30 cellular contexts compared by ENCODE assay signal in the genomic region with DNA sequence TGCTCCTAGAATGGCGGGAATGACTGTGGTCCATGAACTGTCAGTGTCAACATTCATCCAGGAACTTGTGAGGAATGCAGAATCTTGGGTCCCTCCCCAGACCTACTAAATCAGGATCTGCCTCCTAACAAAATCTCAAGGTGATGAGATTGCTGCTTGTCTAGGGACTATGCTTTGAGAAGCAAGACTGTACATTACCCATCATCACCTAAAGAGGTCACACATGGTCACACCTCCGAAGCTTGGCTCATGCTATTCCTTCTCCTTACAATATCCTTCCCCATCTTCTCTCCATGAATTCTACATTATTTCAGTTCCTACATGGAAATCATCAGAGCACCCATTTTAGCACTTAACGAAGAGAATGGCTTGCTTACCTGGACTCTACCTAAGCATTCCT.
"Had no signal": no experiment of that assay in that cellular context is flagged by ENCODE, and none has a peak within 500 bp of the region (broad histone marks: within the 10 kb centered on the region; RNA-seq: fewer than 3 reads in every experiment).

No MANE protein-coding gene starts in this region.

- ATAC-seq: naive thymus-derived CD4-positive, alpha-beta T cell; natural killer cell; psoas muscle; right cardiac atrium; right lobe of liver; stimulated activated effector memory CD8-positive, alpha-beta T cell treated with anti-CD3 and anti-CD28 coated beads, Interleukin-12 subunit alpha, Interleukin-12 subunit beta, amount 100 ng/mL, for 72 hours; stimulated activated naive B cell treated with anti-CD40 and anti-IgM and Interleukin-4, amounts not matched to agents 10 μg/mL and 1 μg/mL and 100 μg/mL, for 72 hours; upper lobe of right lung had no signal

- H2AFZ ChIP-seq: neural progenitor cell, parathyroid adenoma had no signal

- H3K27ac ChIP-seq: neural progenitor cell, ovary, parathyroid adenoma, psoas muscle, right lobe of liver, skin epidermis, spleen, stomach, testis, tibial artery, transverse colon, upper lobe of right lung, uterus had no signal

- H3K4me3 Mint-ChIP-seq: naive thymus-derived CD4-positive, alpha-beta T cell; natural killer cell; nephron; neural progenitor cell; stimulated activated effector memory CD8-positive, alpha-beta T cell treated with anti-CD3 and anti-CD28 coated beads, Interleukin-12 subunit alpha, Interleukin-12 subunit beta, amount 100 ng/mL, for 72 hours; stimulated activated naive B cell treated with anti-CD40 and anti-IgM and Interleukin-4, amounts not matched to agents 10 μg/mL and 1 μg/mL and 100 μg/mL, for 72 hours; stimulated activated naive CD8-positive, alpha-beta T cell treated with anti-CD3 and anti-CD28 coated beads, Interleukin-15, Interleukin-2, amounts not matched to agents 100 ng/mL and 50 ng/mL, for 24 hours; type B pancreatic cell had no signal

- H3K4me1 ChIP-seq: neural progenitor cell, parathyroid adenoma, psoas muscle, right lobe of liver, spleen, stomach, testis, tibial artery, transverse colon, upper lobe of right lung, uterus had no signal

- H3K4me1 Mint-ChIP-seq: natural killer cell; stimulated activated effector memory CD8-positive, alpha-beta T cell treated with anti-CD3 and anti-CD28 coated beads, Interleukin-12 subunit alpha, Interleukin-12 subunit beta, amount 100 ng/mL, for 72 hours had no signal

- H3K36me3 Mint-ChIP-seq: naive thymus-derived CD4-positive, alpha-beta T cell; natural killer cell; neural progenitor cell; stimulated activated effector memory CD8-positive, alpha-beta T cell treated with anti-CD3 and anti-CD28 coated beads, Interleukin-12 subunit alpha, Interleukin-12 subunit beta, amount 100 ng/mL, for 72 hours; stimulated activated naive B cell treated with anti-CD40 and anti-IgM and Interleukin-4, amounts not matched to agents 10 μg/mL and 1 μg/mL and 100 μg/mL, for 72 hours; type B pancreatic cell had no signal

- H3K27me3 ChIP-seq: neural progenitor cell, ovary, right lobe of liver, spleen, stomach, testis, transverse colon, upper lobe of right lung, uterus had no signal

- H3K27ac Mint-ChIP-seq: naive thymus-derived CD4-positive, alpha-beta T cell; natural killer cell; nephron; neural progenitor cell; progenitor cell of endocrine pancreas; stimulated activated naive B cell treated with anti-CD40 and anti-IgM and Interleukin-4, amounts not matched to agents 10 μg/mL and 1 μg/mL and 100 μg/mL, for 72 hours; stimulated activated naive CD8-positive, alpha-beta T cell treated with anti-CD3 and anti-CD28 coated beads, Interleukin-15, Interleukin-2, amounts not matched to agents 100 ng/mL and 50 ng/mL, for 24 hours; type B pancreatic cell had no signal

- H3K27me3 Mint-ChIP-seq: stimulated activated naive B cell treated with anti-CD40 and anti-IgM and Interleukin-4, amounts not matched to agents 10 μg/mL and 1 μg/mL and 100 μg/mL, for 72 hours; stimulated activated naive CD8-positive, alpha-beta T cell treated with anti-CD3 and anti-CD28 coated beads, Interleukin-15, Interleukin-2, amounts not matched to agents 100 ng/mL and 50 ng/mL, for 24 hours; type B pancreatic cell had no signal

- H3K9me3 ChIP-seq: ovary, psoas muscle, right lobe of liver, spleen, stomach, testis, tibial artery, transverse colon, upper lobe of right lung, uterus had no signal

- DNase-seq: naive thymus-derived CD4-positive, alpha-beta T cell; natural killer cell; occipital lobe; ovary; posterior cingulate gyrus; psoas muscle; right cardiac atrium; right lobe of liver; spleen; stimulated activated CD4-positive, alpha-beta T cell treated with anti-CD3 and anti-CD28 coated beads, Interleukin-12 subunit alpha, Interleukin-12 subunit beta, amount 100 ng/mL, for 4 hours; stimulated activated CD4-positive, alpha-beta T cell treated with anti-CD3 and anti-CD28 coated beads, Interleukin-1b, Interleukin-23, amount 100 ng/mL, for 48 hours; stimulated activated CD4-positive, alpha-beta T cell treated with anti-CD3 and anti-CD28 coated beads, Interleukin-4, amount 100 ng/mL, for 1 hour; stimulated activated CD4-positive, alpha-beta T cell treated with anti-CD3 and anti-CD28 coated beads, Interleukin-4, amount 100 ng/mL, for 4 hours; stimulated activated naive B cell treated with anti-CD40 and anti-IgM and Interleukin-4, amounts not matched to agents 10 μg/mL and 1 μg/mL and 100 μg/mL, for 72 hours; stimulated activated naive CD4-positive, alpha-beta T cell treated with Interleukin-2 at 50 U/mL for 16 hours; stomach; testis; tibial artery; transverse colon; upper lobe of right lung; uterus had no signal

- H3K79me2 ChIP-seq: parathyroid adenoma had no signal

- H3K36me3 ChIP-seq: neural progenitor cell, ovary, right lobe of liver, spleen, stomach, tibial artery, transverse colon, upper lobe of right lung, uterus had no signal

- H3K9ac ChIP-seq: neural progenitor cell, parathyroid adenoma had no signal

- H3K4me3 ChIP-seq: neural progenitor cell, ovary, psoas muscle, right lobe of liver, skin epidermis, smooth muscle cell, spleen, stomach, testis, tibial artery, transverse colon, upper lobe of right lung, uterus had no signal

- H3K4me2 ChIP-seq: neural progenitor cell, smooth muscle cell had no signal
